In the genomic region with DNA sequence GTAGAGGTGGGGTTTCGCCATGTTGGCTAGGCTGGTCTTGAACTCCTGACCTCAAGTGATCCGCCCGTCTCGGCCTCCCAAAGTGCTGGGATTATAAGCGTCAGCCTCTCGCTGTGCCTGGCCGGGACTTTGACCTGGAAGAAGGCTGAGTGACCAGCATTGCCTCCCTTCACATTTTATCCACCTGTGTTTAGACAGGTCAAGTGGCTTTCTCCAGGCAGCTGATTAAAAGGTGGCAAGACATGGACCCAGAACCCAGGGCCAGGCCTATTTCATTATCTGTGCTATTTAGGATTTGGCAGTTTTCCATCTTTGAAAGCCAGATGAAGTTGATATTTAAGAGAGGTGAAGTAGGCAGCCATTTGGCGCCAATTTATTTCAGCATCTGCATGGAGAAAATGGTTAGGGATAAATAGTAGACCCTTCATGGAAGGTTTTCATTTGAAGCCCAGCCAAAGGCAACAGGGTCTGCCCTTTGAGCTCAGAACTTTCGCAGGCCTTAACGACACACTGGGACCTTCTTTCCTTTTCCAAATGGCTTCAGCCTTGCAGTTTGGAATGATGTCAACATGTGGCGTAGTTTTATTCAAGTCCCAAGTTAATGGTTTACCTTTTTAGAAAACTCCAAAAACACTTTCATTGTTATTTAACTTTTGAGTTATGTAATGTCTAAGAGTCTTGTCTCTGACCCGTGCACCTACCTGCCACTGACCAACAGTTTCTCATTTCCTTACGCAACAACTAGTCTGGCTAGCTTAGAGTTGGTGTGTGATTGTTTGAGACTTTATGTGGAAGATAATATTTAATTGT, we compare ENCODE assay signal across 15 cellular contexts.
"Had no signal": no experiment of that assay in that cellular context is flagged by ENCODE, and none has a peak within 500 bp of the region (broad histone marks: within the 10 kb centered on the region; RNA-seq: fewer than 3 reads in every experiment).

No MANE protein-coding gene starts in this region.

- H3K9me3 ChIP-seq: adrenal gland, colonic mucosa, ovary, testis had no signal

- ATAC-seq: T-cell had no signal

- H3K27me3 ChIP-seq: adrenal gland, colonic mucosa, ovary, testis had no signal

- H3K36me3 ChIP-seq: adrenal gland, colonic mucosa, ovary had no signal

- H3K27ac ChIP-seq: adrenal gland, colonic mucosa, ovary, testis, VCaP had no signal

- DNase-seq: activated CD4-positive, alpha-beta T cell treated with anti-CD3 and anti-CD28 coated beads for 48 hours; activated naive CD4-positive, alpha-beta T cell treated with anti-CD3 and anti-CD28 coated beads, Interleukin-2, amount 50 U/mL, for 16 hours; adrenal gland; caudate nucleus; colonic mucosa; effector CD4-positive, alpha-beta T cell; kidney glomerular epithelial cell; mesendoderm; ovary; stimulated activated CD4-positive, alpha-beta T cell treated with anti-CD3 and anti-CD28 coated beads, Interleukin-15, amount 100 ng/mL, for 24 hours; stimulated activated CD4-positive, alpha-beta T cell treated with anti-CD3 and anti-CD28 coated beads, Interleukin-4, amount 100 ng/mL, for 24 hours; T-cell; T1000; testis had no signal

- H3K4me3 ChIP-seq: adrenal gland, colonic mucosa, ovary, testis had no signal

- H3K4me1 ChIP-seq: colonic mucosa had no signal
